In the genomic region with DNA sequence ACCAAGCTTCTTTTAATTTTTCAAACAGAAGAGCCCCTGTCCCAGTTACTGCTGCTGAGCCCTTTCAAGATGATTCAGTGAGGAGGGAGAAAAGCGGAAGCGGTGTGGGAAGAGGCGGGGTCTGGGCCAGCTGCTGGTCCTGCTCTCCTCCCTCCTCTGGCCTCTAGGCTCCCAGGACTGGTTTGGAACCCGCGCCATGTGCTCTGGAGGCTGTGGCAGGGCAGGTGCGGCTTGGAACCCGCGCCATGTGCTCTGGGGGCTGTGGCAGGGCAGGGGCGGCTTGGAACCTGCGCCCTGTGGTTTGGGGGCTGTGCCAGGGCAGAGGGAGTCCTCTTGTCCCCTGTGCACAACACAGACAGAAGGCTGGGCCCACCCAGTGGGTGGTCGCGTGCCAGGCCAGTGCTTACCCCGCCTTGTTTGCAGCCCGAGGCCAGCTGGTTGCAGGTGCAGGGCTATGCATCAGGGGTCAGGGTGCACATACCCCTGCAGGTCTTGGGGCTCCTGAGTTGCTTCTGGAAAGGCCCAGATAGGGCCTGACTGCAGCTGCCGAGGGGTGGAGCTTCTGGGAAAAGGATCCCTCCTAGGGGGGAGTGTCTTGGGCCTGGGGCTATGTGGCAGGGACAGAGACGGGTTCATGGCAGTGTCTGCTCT, we compare ENCODE assay signal across 9 cellular contexts. TPM values are rescaled to one million over a fixed set of nuclear protein-coding genes. Genes with fewer than 3 reads are reported as not detected.
A peak's percentile ranks its signal among the peaks of the same experiment; 100 is the strongest.
DNase-seq lines count a peak whose midpoint lies in the region; ATAC-seq lines count a peak whose summit lies in the region.
"Had no signal": no experiment of that assay in that cellular context is flagged by ENCODE, and none has a peak within 500 bp of the region (broad histone marks: within the 10 kb centered on the region; RNA-seq: fewer than 3 reads in every experiment).

No MANE protein-coding gene starts in this region.

- no peaks in the 10 kb centered on the region for H3K36me3 Mint-ChIP-seq in CD4-positive, CD25-positive, alpha-beta regulatory T cell

- DNase-seq in CD4-positive, CD25-positive, alpha-beta regulatory T cell: peak in 2 of 3 donors; percentile 3 to 66
- peak; percentile 86 for DNase-seq in SIG-M5 treated with dmso at 0.1 percent for 504 hours (lab: John Stamatoyannopoulos, UW; ENCODE audit: unreplicated experiment)
- no peak for DNase-seq in stimulated activated naive CD4-positive, alpha-beta T cell treated with Interleukin-2 at 50 U/mL for 16 hours (lab: John Stamatoyannopoulos, UW)
- DNase-seq: amniotic stem cell had no signal

- peaks cover 3 to 47% (median 14%) of the 10 kb centered on the region in 4 donors for H3K4me1 Mint-ChIP-seq in CD4-positive, CD25-positive, alpha-beta regulatory T cell

- H3K9me3 ChIP-seq in CD4-positive, CD25-positive, alpha-beta regulatory T cell (ENCODE audit: control insufficient read depth in 2 of 2, low read length in 2 of 2): no peaks in the 10 kb centered on the region

- H3K4me3 Mint-ChIP-seq in CD4-positive, CD25-positive, alpha-beta regulatory T cell: peak overlapping the region; percentile 72 to 89 (median 82)

- no peaks in the 10 kb centered on the region for H3K27me3 ChIP-seq in CD4-positive, CD25-positive, alpha-beta regulatory T cell (ENCODE audit: control insufficient read depth, insufficient read depth, low read length)

- no peak overlapping the region for H3K4me3 ChIP-seq in CD4-positive, CD25-positive, alpha-beta regulatory T cell (ENCODE audit: low read depth, low read length)

- no peaks in the 10 kb centered on the region for H3K9me3 Mint-ChIP-seq in CD4-positive, CD25-positive, alpha-beta regulatory T cell

- H3K27ac ChIP-seq in CD4-positive, CD25-positive, alpha-beta regulatory T cell (ENCODE audit: insufficient read depth, low read length, poor library complexity, severe bottlenecking): peak overlapping the region; percentile 57

- H3K27ac Mint-ChIP-seq in CD4-positive, CD25-positive, alpha-beta regulatory T cell: peak overlapping the region; percentile 68 to 92 (median 87)

- peaks cover 12% of the 10 kb centered on the region for H3K4me1 ChIP-seq in CD4-positive, CD25-positive, alpha-beta regulatory T cell (ENCODE audit: control insufficient read depth, insufficient read depth, low read length, poor library complexity, severe bottlenecking)

- H3K36me3 ChIP-seq in CD4-positive, CD25-positive, alpha-beta regulatory T cell (ENCODE audit: control insufficient read depth, insufficient read depth, low read length): no peaks in the 10 kb centered on the region

- no peak for ATAC-seq in CD4-positive, CD25-positive, alpha-beta regulatory T cell (ENCODE audit: low read depth in 2 of 2)
- ATAC-seq in GM21367 (IDR thresholded peaks at IDR 0.05; ENCODE audit: unreplicated experiment) (peak; percentile 49), esophagus mucosa (peak; percentile 23), GM21786 (IDR thresholded peaks at IDR 0.05; ENCODE audit: unreplicated experiment) (no peak), GM21390 (IDR thresholded peaks at IDR 0.05; ENCODE audit: unreplicated experiment) (no peak), HG03159 (IDR thresholded peaks at IDR 0.05; ENCODE audit: unreplicated experiment) (no peak)

- no peaks in the 10 kb centered on the region for H3K27me3 Mint-ChIP-seq in CD4-positive, CD25-positive, alpha-beta regulatory T cell

RNA-seq across cellular contexts. Expression of gene ALG1L2, which starts 12.2 kb away (rescaled TPM):
- 1.4 TPM for total RNA-seq in CD4-positive, CD25-positive, alpha-beta regulatory T cell
- polyA plus RNA-seq in CD4-positive, CD25-positive, alpha-beta regulatory T cell: under 1 TPM in 1 of 4 donors, not detected in 3; 0.30 TPM
- not detected for total RNA-seq in esophagus mucosa

Comparison
In these comparisons a context has a peak if more than half of its experiments do, and no peak if none do; other contexts are left out.
1. ATAC-seq: peak in GM21367 (single experiment) and esophagus mucosa (single experiment); none in CD4-positive, CD25-positive, alpha-beta regulatory T cell (0 of 2), GM21786 (single experiment), GM21390 (single experiment) and HG03159 (single experiment).